ENCODE assay signal across 2 cellular contexts in the genomic region with DNA sequence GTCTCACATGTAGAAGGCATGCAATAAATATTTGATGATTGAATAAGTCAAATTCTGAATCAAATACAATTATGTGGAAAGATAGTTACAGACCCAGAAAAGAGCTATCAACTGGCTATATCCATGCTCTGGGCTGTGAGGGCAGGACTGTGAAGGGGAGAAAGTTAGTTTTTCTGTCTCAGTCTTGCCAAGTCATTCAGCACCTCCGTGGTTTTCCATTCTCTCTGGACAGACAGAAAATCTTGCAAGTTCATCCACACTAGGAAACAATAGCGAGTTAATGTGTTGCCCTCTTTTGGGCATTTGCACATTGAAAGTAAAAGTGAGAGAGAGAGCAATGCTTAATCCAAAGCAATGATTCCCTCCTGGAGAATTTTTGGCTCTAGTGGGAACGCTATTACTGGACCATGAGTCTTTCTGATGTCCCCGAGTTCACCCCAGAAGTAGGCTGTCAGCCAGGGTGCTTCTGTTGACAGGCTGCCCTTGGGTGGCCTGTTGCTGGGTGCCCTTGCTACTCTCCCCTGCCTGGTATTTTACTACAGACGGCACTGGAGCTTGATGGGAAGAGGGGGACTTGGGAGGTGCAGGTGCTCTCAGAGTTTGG.
TF ChIP-seq lines count a peak whose summit lies in the region.

No MANE protein-coding gene starts in this region.

TF ChIP-seq in GM23338, 12 proteins besides CTCF, POLR2A, EP300 and RAD21:
- TF ChIP-seq JUNB (IDR thresholded peaks at IDR 0.05; ENCODE audit: unreplicated experiment) (no peak), ZNF331 (CRISPR knock-in tag; IDR thresholded peaks at IDR 0.05; ENCODE audit: low read depth) (no peak), NANOG (IDR thresholded peaks at IDR 0.05; ENCODE audit: borderline replicate concordance) (no peak), EZH2phosphoT487 (IDR thresholded peaks at IDR 0.05; ENCODE audit: unreplicated experiment) (no peak), CREB1 (CRISPR knock-in tag; IDR thresholded peaks at IDR 0.05; ENCODE audit: low read depth) (no peak)
- TF ChIP-seq, protein P1, sequence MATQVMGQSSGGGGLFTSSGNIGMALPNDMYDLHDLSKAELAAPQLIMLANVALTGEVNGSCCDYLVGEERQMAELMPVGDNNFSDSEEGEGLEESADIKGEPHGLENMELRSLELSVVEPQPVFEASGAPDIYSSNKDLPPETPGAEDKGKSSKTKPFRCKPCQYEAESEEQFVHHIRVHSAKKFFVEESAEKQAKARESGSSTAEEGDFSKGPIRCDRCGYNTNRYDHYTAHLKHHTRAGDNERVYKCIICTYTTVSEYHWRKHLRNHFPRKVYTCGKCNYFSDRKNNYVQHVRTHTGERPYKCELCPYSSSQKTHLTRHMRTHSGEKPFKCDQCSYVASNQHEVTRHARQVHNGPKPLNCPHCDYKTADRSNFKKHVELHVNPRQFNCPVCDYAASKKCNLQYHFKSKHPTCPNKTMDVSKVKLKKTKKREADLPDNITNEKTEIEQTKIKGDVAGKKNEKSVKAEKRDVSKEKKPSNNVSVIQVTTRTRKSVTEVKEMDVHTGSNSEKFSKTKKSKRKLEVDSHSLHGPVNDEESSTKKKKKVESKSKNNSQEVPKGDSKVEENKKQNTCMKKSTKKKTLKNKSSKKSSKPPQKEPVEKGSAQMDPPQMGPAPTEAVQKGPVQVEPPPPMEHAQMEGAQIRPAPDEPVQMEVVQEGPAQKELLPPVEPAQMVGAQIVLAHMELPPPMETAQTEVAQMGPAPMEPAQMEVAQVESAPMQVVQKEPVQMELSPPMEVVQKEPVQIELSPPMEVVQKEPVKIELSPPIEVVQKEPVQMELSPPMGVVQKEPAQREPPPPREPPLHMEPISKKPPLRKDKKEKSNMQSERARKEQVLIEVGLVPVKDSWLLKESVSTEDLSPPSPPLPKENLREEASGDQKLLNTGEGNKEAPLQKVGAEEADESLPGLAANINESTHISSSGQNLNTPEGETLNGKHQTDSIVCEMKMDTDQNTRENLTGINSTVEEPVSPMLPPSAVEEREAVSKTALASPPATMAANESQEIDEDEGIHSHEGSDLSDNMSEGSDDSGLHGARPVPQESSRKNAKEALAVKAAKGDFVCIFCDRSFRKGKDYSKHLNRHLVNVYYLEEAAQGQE (IDR thresholded peaks at IDR 0.05; ENCODE audit: unreplicated experiment): no peak
- TF ChIP-seq, protein P2, sequence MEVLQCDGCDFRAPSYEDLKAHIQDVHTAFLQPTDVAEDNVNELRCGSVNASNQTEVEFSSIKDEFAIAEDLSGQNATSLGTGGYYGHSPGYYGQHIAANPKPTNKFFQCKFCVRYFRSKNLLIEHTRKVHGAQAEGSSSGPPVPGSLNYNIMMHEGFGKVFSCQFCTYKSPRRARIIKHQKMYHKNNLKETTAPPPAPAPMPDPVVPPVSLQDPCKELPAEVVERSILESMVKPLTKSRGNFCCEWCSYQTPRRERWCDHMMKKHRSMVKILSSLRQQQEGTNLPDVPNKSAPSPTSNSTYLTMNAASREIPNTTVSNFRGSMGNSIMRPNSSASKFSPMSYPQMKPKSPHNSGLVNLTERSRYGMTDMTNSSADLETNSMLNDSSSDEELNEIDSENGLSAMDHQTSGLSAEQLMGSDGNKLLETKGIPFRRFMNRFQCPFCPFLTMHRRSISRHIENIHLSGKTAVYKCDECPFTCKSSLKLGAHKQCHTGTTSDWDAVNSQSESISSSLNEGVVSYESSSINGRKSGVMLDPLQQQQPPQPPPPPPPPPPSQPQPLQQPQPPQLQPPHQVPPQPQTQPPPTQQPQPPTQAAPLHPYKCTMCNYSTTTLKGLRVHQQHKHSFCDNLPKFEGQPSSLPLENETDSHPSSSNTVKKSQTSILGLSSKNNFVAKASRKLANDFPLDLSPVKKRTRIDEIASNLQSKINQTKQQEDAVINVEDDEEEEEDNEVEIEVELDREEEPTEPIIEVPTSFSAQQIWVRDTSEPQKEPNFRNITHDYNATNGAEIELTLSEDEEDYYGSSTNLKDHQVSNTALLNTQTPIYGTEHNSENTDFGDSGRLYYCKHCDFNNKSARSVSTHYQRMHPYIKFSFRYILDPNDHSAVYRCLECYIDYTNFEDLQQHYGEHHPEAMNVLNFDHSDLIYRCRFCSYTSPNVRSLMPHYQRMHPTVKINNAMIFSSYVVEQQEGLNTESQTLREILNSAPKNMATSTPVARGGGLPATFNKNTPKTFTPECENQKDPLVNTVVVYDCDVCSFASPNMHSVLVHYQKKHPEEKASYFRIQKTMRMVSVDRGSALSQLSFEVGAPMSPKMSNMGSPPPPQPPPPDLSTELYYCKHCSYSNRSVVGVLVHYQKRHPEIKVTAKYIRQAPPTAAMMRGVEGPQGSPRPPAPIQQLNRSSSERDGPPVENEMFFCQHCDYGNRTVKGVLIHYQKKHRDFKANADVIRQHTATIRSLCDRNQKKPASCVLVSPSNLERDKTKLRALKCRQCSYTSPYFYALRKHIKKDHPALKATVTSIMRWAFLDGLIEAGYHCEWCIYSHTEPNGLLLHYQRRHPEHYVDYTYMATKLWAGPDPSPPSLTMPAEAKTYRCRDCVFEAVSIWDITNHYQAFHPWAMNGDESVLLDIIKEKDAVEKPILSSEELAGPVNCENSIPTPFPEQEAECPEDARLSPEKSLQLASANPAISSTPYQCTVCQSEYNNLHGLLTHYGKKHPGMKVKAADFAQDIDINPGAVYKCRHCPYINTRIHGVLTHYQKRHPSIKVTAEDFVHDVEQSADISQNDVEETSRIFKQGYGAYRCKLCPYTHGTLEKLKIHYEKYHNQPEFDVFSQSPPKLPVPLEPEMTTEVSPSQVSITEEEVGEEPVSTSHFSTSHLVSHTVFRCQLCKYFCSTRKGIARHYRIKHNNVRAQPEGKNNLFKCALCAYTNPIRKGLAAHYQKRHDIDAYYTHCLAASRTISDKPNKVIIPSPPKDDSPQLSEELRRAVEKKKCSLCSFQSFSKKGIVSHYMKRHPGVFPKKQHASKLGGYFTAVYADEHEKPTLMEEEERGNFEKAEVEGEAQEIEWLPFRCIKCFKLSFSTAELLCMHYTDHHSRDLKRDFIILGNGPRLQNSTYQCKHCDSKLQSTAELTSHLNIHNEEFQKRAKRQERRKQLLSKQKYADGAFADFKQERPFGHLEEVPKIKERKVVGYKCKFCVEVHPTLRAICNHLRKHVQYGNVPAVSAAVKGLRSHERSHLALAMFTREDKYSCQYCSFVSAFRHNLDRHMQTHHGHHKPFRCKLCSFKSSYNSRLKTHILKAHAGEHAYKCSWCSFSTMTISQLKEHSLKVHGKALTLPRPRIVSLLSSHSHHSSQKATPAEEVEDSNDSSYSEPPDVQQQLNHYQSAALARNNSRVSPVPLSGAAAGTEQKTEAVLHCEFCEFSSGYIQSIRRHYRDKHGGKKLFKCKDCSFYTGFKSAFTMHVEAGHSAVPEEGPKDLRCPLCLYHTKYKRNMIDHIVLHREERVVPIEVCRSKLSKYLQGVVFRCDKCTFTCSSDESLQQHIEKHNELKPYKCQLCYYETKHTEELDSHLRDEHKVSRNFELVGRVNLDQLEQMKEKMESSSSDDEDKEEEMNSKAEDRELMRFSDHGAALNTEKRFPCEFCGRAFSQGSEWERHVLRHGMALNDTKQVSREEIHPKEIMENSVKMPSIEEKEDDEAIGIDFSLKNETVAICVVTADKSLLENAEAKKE (CRISPR knock-in tag; IDR thresholded peaks at IDR 0.05): no peak
- TF ChIP-seq, protein P3, sequence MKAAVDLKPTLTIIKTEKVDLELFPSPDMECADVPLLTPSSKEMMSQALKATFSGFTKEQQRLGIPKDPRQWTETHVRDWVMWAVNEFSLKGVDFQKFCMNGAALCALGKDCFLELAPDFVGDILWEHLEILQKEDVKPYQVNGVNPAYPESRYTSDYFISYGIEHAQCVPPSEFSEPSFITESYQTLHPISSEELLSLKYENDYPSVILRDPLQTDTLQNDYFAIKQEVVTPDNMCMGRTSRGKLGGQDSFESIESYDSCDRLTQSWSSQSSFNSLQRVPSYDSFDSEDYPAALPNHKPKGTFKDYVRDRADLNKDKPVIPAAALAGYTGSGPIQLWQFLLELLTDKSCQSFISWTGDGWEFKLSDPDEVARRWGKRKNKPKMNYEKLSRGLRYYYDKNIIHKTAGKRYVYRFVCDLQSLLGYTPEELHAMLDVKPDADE (IDR thresholded peaks at IDR 0.05): no peak

TF ChIP-seq in H1, 55 proteins besides CTCF, POLR2A, EP300 and RAD21:
- TF ChIP-seq POU5F1 (IDR thresholded peaks at IDR 0.05; ENCODE audit: low read depth, low read length) (no peak), CREB1 (IDR thresholded peaks at IDR 0.05) (no peak), PHF8 (conservative IDR thresholded peaks at IDR 0.05; ENCODE audit: low read depth, low read length) (no peak), JUND (IDR thresholded peaks at IDR 0.05; ENCODE audit: low read length) (no peak), MAFK (IDR thresholded peaks at IDR 0.05; ENCODE audit: low read depth, low read length) (no peak), HDAC2 (IDR thresholded peaks at IDR 0.05; ENCODE audit: borderline replicate concordance in 1 of 2, low read depth in 2 of 2, low read length in 2 of 2) (no peak), NRF1 (IDR thresholded peaks at IDR 0.05; ENCODE audit: low read depth, low read length) (no peak), TCF12 (IDR thresholded peaks at IDR 0.05; ENCODE audit: low read depth, low read length) (no peak)
- TF ChIP-seq, protein P4, sequence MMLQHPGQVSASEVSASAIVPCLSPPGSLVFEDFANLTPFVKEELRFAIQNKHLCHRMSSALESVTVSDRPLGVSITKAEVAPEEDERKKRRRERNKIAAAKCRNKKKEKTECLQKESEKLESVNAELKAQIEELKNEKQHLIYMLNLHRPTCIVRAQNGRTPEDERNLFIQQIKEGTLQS (IDR thresholded peaks at IDR 0.05; ENCODE audit: insufficient read depth, low read depth, low read length): no peak
TF ChIP-seq in H1: peak in this region for 0.
